ENCODE assay signal across 11 cellular contexts in genomic region chr22:18055619-18056160, GRCh38. TPM values are rescaled to one million over a fixed set of nuclear protein-coding genes. Genes with fewer than 3 reads are reported as not detected.
DNase-seq lines count a peak whose midpoint lies in the region; ATAC-seq and TF ChIP-seq lines count a peak whose summit lies in the region.
"Had no signal": no experiment of that assay in that cellular context is flagged by ENCODE, and none has a peak within 500 bp of the region (broad histone marks: within the 10 kb centered on the region; RNA-seq: fewer than 3 reads in every experiment).

No MANE protein-coding gene starts in this region.

- H3K4me1 ChIP-seq in body of pancreas (peaks cover 41% of the 10 kb centered on the region), mucosa of rectum (ENCODE audit: control insufficient read depth in 2 of 2, insufficient read depth in 2 of 2, low read length in 2 of 2) (peaks cover 20 to 37% of the 10 kb centered on the region in 2 donors), testis (peaks cover 25% of the 10 kb centered on the region)

- ATAC-seq in body of pancreas = no peak
- no peak for ATAC-seq in HG02981 (IDR thresholded peaks at IDR 0.05; ENCODE audit: unreplicated experiment)
- ATAC-seq in HG03342 (IDR thresholded peaks at IDR 0.05; ENCODE audit: unreplicated experiment) = no peak

- TF ChIP-seq CTCF in body of pancreas (IDR thresholded peaks at IDR 0.05) (no peak), testis (IDR thresholded peaks at IDR 0.05) (no peak)

- H3K4me3 ChIP-seq in body of pancreas (no peak overlapping the region), mucosa of rectum (ENCODE audit: low read length in 2 of 2) (peak overlapping the region in 1 of 2 donors; percentile 31), testis (no peak overlapping the region)

- H3K27me3 ChIP-seq in body of pancreas (no peaks in the 10 kb centered on the region), mucosa of rectum (ENCODE audit: control insufficient read depth in 2 of 2, insufficient read depth in 2 of 2, low read length in 2 of 2) (no peaks in the 10 kb centered on the region), testis (no peaks in the 10 kb centered on the region)

- peak; percentile 54 for DNase-seq in NCI-H2029 (lab: John Stamatoyannopoulos, UW)
- no peak for DNase-seq in NCI-H2029 treated with DMSO at 0.1 percent for 48 hours (lab: John Stamatoyannopoulos, UW)
- DNase-seq in body of pancreas = no peak
- DNase-seq in testis = no peak
- no peak for DNase-seq in activated CD4-positive, alpha-beta T cell treated with anti-CD3 and anti-CD28 coated beads, Interleukin-2, amount 50 U/mL, for 48 hours
- DNase-seq: GDM1, GOT3, NCI-H1092 had no signal

- 69 to 76% methylated on average over 6 to 7 of the region's 7 CpGs for WGBS in body of pancreas, 2 donors
- WGBS in testis, 2 donors = 71 to 81% methylated on average over 7 of the region's 7 CpGs

- no peaks in the 10 kb centered on the region for H3K9me3 ChIP-seq in body of pancreas
- no peaks in the 10 kb centered on the region for H3K9me3 ChIP-seq in mucosa of rectum (ENCODE audit: control insufficient read depth in 2 of 2, low read length in 2 of 2)
- H3K9me3 ChIP-seq in testis = no peaks in the 10 kb centered on the region

- H3K36me3 ChIP-seq in body of pancreas (replicated peaks in 1 of 2; ENCODE audit: insufficient read depth in 1 of 2, low read depth in 2 of 2) (no peaks in the 10 kb centered on the region), mucosa of rectum (ENCODE audit: control insufficient read depth in 2 of 2, insufficient read depth in 2 of 2, low read length in 2 of 2) (no peaks in the 10 kb centered on the region), testis (ENCODE audit: low read depth, missing control alignments) (no peaks in the 10 kb centered on the region)

- H3K27ac ChIP-seq in body of pancreas (peak overlapping the region; percentile 28 to 79 (median 71)), mucosa of rectum (ENCODE audit: low read depth in 2 of 2, low read length in 2 of 2) (peak overlapping the region; percentile 80 to 87), testis (peak overlapping the region; percentile 39 to 68)

- TF ChIP-seq POLR2A in body of pancreas (IDR thresholded peaks at IDR 0.05) (no peak), testis (IDR thresholded peaks at IDR 0.05) (no peak)

- peak overlapping the region; percentile 36 to 55 for H3K9ac ChIP-seq in mucosa of rectum (ENCODE audit: low read depth in 1 of 2, low read length in 2 of 2)

- intact Hi-C loops in body of pancreas (cut with DNase I) = no loop called here
- intact Hi-C loops in testis (cut with DNase I; ENCODE audit: low total_unique reads) = no loop called here

RNA-seq across cellular contexts. Expression of gene PEX26, which starts 22.1 kb away (rescaled TPM):
- total RNA-seq in body of pancreas (10 to 100 TPM; 11.9 to 57.0 TPM), testis (10 to 100 TPM; 29.1 to 33.4 TPM)
- polyA plus RNA-seq in testis (ENCODE audit: insufficient read depth, low read depth, low replicate concordance) = 16.8 TPM

RNA-seq across cellular contexts. Expression of gene MICAL3, which starts 31.3 kb away (rescaled TPM):
- total RNA-seq in body of pancreas (10 to 100 TPM; 33.6 to 34.0 TPM), testis (100 to 1,000 TPM; 103 to 106 TPM)
- 104 TPM for polyA plus RNA-seq in testis (ENCODE audit: insufficient read depth, low read depth, low replicate concordance)

RNA-seq across cellular contexts. Expression of gene TUBA8, which starts 54.9 kb away (rescaled TPM):
- 1 to 10 TPM; 5.2 to 8.6 TPM for total RNA-seq in body of pancreas
- 10 to 100 TPM; 17.2 to 60.5 TPM for total RNA-seq in testis
- 66.6 TPM for polyA plus RNA-seq in testis (ENCODE audit: insufficient read depth, low read depth, low replicate concordance)
